ENCODE assay signal across 9 cellular contexts in the genomic region with DNA sequence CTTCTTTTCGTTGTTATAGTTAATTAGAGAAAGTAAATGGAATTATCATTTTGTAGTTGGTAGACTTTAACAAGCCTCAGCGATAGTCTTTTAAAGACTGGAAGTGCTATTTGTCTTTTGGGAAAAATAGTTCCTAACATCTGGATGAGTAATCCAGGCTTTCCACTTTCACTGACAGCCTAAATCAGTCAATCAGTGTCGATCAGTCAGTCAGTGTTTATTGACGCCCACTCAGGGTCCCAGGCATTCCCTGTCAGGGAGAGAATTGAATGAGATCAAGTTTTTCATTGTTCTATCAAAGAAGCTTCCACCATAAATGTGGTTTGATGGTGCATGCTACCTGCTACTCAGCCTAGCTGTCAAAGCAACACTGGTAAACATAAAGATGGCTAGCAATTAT. TPM values are rescaled to one million over a fixed set of nuclear protein-coding genes. Genes with fewer than 3 reads are reported as not detected.
DNase-seq lines count a peak whose midpoint lies in the region; ATAC-seq and TF ChIP-seq lines count a peak whose summit lies in the region.
"Had no signal": no experiment of that assay in that cellular context is flagged by ENCODE, and none has a peak within 500 bp of the region (broad histone marks: within the 10 kb centered on the region; RNA-seq: fewer than 3 reads in every experiment).

No MANE protein-coding gene starts in this region.

- DNase-seq in AG04450 (ENCODE audit: low read depth, low spot score), result no peak
- no peak for DNase-seq in Panc1 (ENCODE audit: low read depth, low spot score)
- DNase-seq in esophagus muscularis mucosa (ENCODE audit: extremely low spot score), result no peak
- no peak for DNase-seq in ovary
- no peak for DNase-seq in left lobe of liver (ENCODE audit: low spot score)
- DNase-seq in amniotic stem cell (lab: John Stamatoyannopoulos, UW), result no peak
- DNase-seq in epidermal melanocyte (ENCODE audit: insufficient read length, low spot score), result no peak
- DNase-seq: activated gamma-delta T cell treated with Interleukin-2 at 50 U/mL for 16 hours had no signal

- H3K27me3 ChIP-seq in AG04450 (ENCODE audit: control insufficient read depth, insufficient read depth, low read length) (no peaks in the 10 kb centered on the region), Panc1 (ENCODE audit: control insufficient read depth, insufficient read depth, low read length) (no peaks in the 10 kb centered on the region), esophagus muscularis mucosa (no peaks in the 10 kb centered on the region), ovary (no peaks in the 10 kb centered on the region)

- no peak for TF ChIP-seq POLR2A in esophagus muscularis mucosa (IDR thresholded peaks at IDR 0.05; ENCODE audit: low read depth)
- TF ChIP-seq POLR2A in ovary (IDR thresholded peaks at IDR 0.05), result no peak

- H3K4me3 ChIP-seq in AG04450 (ENCODE audit: low read depth, low read length), result peak overlapping the region; percentile 78
- peak overlapping the region in 1 of 2 experiments; percentile 74; a peak in 1 of 4 replicates for H3K4me3 ChIP-seq in Panc1 (ENCODE audit: low read depth in 2 of 2, low read length in 2 of 2)
- peak overlapping the region; percentile 65 to 78 (median 70) for H3K4me3 ChIP-seq in esophagus muscularis mucosa
- H3K4me3 ChIP-seq in ovary, result peak overlapping the region; percentile 52

- 39% methylated on average over 4 of the region's 4 CpGs for WGBS in esophagus muscularis mucosa
- WGBS in ovary, 3 donors, result 26 to 31% (median 28%) methylated on average over 4 of the region's 4 CpGs

- intact Hi-C loops in Panc1 (cut with micrococcal nuclease; ENCODE audit: unreplicated experiment), result no loop called here
- intact Hi-C loops in esophagus muscularis mucosa (cut with DNase I), result no loop called here
- intact Hi-C loops in ovary (cut with DNase I), result loop anchor here in 3 of 4 donors (5.0 to 10.0 kb wide), 2 partner anchors 53 to 55 kb away; no protein-coding TSS in a partner anchor

- TF ChIP-seq EP300 in esophagus muscularis mucosa (IDR thresholded peaks at IDR 0.05) (no peak), ovary (IDR thresholded peaks at IDR 0.05) (no peak)

- H3K36me3 ChIP-seq in Panc1 (ENCODE audit: control insufficient read depth, insufficient read depth, low read length) (no peaks in the 10 kb centered on the region; the same call in 1 of the 2 replicates), esophagus muscularis mucosa (no peaks in the 10 kb centered on the region), ovary (no peaks in the 10 kb centered on the region)

- in situ Hi-C loops in Panc1 (cut with HindIII; ENCODE audit: low pct_unique_long_range_greater_than_20kb, low sequenced_read_pairs), result no loop called here

- ATAC-seq in Panc1, result no peak
- ATAC-seq in left lobe of liver, result no peak
- no peak for ATAC-seq in GM19452 (IDR thresholded peaks at IDR 0.05; ENCODE audit: unreplicated experiment)

- TF ChIP-seq CTCF in AG04450 (IDR thresholded peaks at IDR 0.05; ENCODE audit: low read depth, low read length) (no peak), Panc1 (IDR thresholded peaks at IDR 0.05) (no peak), esophagus muscularis mucosa (IDR thresholded peaks at IDR 0.05) (no peak), ovary (IDR thresholded peaks at IDR 0.05) (no peak)

- no TSS peak for BruUV-seq in Panc1 (replicated peaks; lab: Mats Ljungman, UMichigan)

- H3K9me3 ChIP-seq in AG04450 (ENCODE audit: control insufficient read depth, insufficient read depth, low read length) (no peaks in the 10 kb centered on the region), Panc1 (ENCODE audit: control insufficient read depth, insufficient read depth, low read depth, low read length) (no peaks in the 10 kb centered on the region), esophagus muscularis mucosa (no peaks in the 10 kb centered on the region), ovary (no peaks in the 10 kb centered on the region)

- POLR2A ChIA-PET in AG04450 (lab: Yijun Ruan, JAX), result interaction anchor here (0.5 to 1.3 kb wide), 2 partner anchors 9 to 25 kb away, joined by 3 to 4 read pairs; no protein-coding TSS in a partner anchor
- POLR2A ChIA-PET in Panc1 (lab: Charles Lee), result no interaction called here

- H3K4me1 ChIP-seq in Panc1 (ENCODE audit: control insufficient read depth, insufficient read depth, low read length) (peaks cover 57% of the 10 kb centered on the region), esophagus muscularis mucosa (peaks cover 71 to 88% (median 80%) of the 10 kb centered on the region in 4 donors), ovary (ENCODE audit: insufficient read depth) (peaks cover 13% of the 10 kb centered on the region)

- CTCF ChIA-PET in AG04450 (lab: Charles Lee), result interaction anchor here (1.4 to 1.6 kb wide), 2 partner anchors 28 to 66 kb away, joined by 4 to 8 read pairs; no protein-coding TSS in a partner anchor
- CTCF ChIA-PET in Panc1 (lab: Charles Lee), result no interaction called here

- H3K27ac ChIP-seq in AG04450 (ENCODE audit: low read depth, low read length) (no peak overlapping the region), Panc1 (ENCODE audit: low read length) (peak overlapping the region; percentile 79), esophagus muscularis mucosa (replicated peaks in 1 of 4) (peak overlapping the region; percentile 89 to 93 (median 92)), ovary (no peak overlapping the region)

RNA-seq across cellular contexts. Expression of gene ABL1, which starts 2.6 kb away (rescaled TPM):
- polyA plus RNA-seq in AG04450 (2011; rRNA removed) (37.5 and 51.3 TPM in 2 replicates), ovary (10 to 100 TPM; 49.1 to 56.9 TPM)
- 81.5 and 92.0 TPM in 2 replicates for polyA minus RNA-seq in AG04450 (2011; rRNA and poly(A)+ RNA removed)
- total RNA-seq in Panc1 (2021; ENCODE audit: unreplicated experiment) (48.4 TPM), esophagus muscularis mucosa (100 to 1,000 TPM in 3 of 4 donors, 10 to 100 TPM in 1; 90.9 to 151 (median 133) TPM), ovary (100 to 1,000 TPM in 3 of 7 donors, 10 to 100 TPM in 4; 39.4 to 112 (median 92.5) TPM), left lobe of liver (27.1 TPM)
- 32.8 TPM for polyA plus RNA-seq in Panc1 (2012; ENCODE audit: insufficient read length)

RNA-seq across cellular contexts. Expression of gene QRFP, which starts 59.0 kb away (rescaled TPM):
- polyA plus RNA-seq in AG04450 (2011; rRNA removed), result not detected in 2 replicates
- polyA minus RNA-seq in AG04450 (2011; rRNA and poly(A)+ RNA removed), result not detected in 2 replicates
- not detected for total RNA-seq in Panc1 (2021; ENCODE audit: unreplicated experiment)
- 0.13 TPM for polyA plus RNA-seq in Panc1 (2012; ENCODE audit: insufficient read length)
- not detected for total RNA-seq in esophagus muscularis mucosa
- not detected for total RNA-seq in ovary
- not detected for polyA plus RNA-seq in ovary
- not detected for total RNA-seq in left lobe of liver

Comparison
In these comparisons a context has a peak if more than half of its experiments do, and no peak if none do; other contexts are left out.
1. H3K27ac ChIP-seq: peak in Panc1 (single experiment) and esophagus muscularis mucosa (4 of 4); none in AG04450 (single experiment) and ovary (0 of 2).
2. intact Hi-C loops: an anchor here in ovary (5.0 to 10.0 kb wide); none called in Panc1 and esophagus muscularis mucosa.